9 cellular contexts compared by ENCODE assay signal in the genomic region with DNA sequence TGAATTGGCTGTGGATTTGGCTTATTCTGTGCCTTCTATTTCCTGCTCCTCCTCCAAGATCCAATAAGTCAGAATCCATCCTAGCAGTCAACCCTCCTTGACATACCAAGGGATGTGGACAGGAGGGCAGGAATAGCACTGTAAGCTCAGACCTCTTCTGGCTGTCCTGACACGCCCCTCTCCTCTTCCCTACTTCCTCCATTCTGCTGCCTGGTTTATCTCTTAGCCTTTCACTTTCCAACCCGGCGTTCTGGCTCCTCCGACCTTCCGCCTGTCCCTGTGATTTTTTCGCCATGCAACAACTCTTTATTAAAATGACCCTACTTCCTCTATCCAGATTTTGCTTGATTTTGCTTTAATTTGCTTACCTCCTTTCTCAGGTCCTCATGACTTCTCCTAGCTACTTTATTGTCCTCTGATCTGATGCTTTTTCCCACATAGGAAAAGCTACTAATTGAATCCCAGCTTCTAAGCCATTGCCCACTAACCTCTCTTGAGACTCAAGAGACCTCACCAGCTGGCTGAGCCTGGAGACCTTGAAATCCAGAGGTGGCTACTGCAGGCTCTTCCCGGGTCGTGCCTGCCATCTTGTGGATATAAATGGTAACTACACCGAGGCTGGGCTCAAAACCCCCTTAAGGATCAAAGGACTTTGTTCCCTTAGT.
DNase-seq lines count a peak whose midpoint lies in the region; ATAC-seq and TF ChIP-seq lines count a peak whose summit lies in the region.
"Had no signal": no experiment of that assay in that cellular context is flagged by ENCODE, and none has a peak within 500 bp of the region (broad histone marks: within the 10 kb centered on the region; RNA-seq: fewer than 3 reads in every experiment).

No MANE protein-coding gene starts in this region.

- intact Hi-C loops in CD8-positive, alpha-beta T cell (cut with DNase I, micrococcal nuclease), result loop anchor here in 1 of 2 experiments (1.0 to 2.0 kb wide), 2 partner anchors 951 to 1287 kb away; no protein-coding TSS in a partner anchor

- peaks cover 14% of the 10 kb centered on the region for H3K4me1 ChIP-seq in CD8-positive, alpha-beta T cell (ENCODE audit: insufficient read depth, low read length)
- no peaks in the 10 kb centered on the region for H3K4me1 ChIP-seq in neural progenitor cell

- ATAC-seq in CD8-positive, alpha-beta T cell, result no peak
- ATAC-seq in HG03432 (IDR thresholded peaks at IDR 0.05; ENCODE audit: unreplicated experiment), result peak; percentile 77

- no peaks in the 10 kb centered on the region for H3K27me3 ChIP-seq in CD8-positive, alpha-beta T cell (ENCODE audit: insufficient read depth, low read length)
- no peaks in the 10 kb centered on the region for H3K27me3 ChIP-seq in neural progenitor cell

- H3K9me3 Mint-ChIP-seq in CD8-positive, alpha-beta T cell, result no peaks in the 10 kb centered on the region
- no peaks in the 10 kb centered on the region for H3K9me3 Mint-ChIP-seq in neural progenitor cell
- H3K9me3 Mint-ChIP-seq: T-helper 1 cell treated with Interleukin-12 subunit alpha and Interleukin-12 subunit beta and Interleukin-4 antibody, amounts not matched to agents 30 μg/mL and 1 μg/mL, for 36 hours had no signal

- DNase-seq in CD8-positive, alpha-beta T cell, result peak in 6 of 7 experiments; percentile 16 to 63 (median 40)
- DNase-seq in GM19240 (ENCODE audit: insufficient read length, low spot score), result peak; percentile 28
- DNase-seq in NCI-H748 (lab: John Stamatoyannopoulos, UW; ENCODE audit: unreplicated experiment), result peak; percentile 60
- peak; percentile 74 for DNase-seq in activated CD8-positive, alpha-beta memory T cell treated with anti-CD3 and anti-CD28 coated beads, Interleukin-2, amount 50 U/mL, for 48 hours
- DNase-seq in fibroblast of peridontal ligament (ENCODE audit: extremely low read depth), result peak; percentile 18
- peak; percentile 85 for DNase-seq in neural progenitor cell (ENCODE audit: low spot score)
- DNase-seq in ureter (ENCODE audit: low spot score), result peak; percentile 46

- no peak overlapping the region for H3K4me3 ChIP-seq in CD8-positive, alpha-beta T cell (ENCODE audit: low read depth, low read length)
- no peak overlapping the region for H3K4me3 ChIP-seq in neural progenitor cell

- POLR2A ChIA-PET in CD8-positive, alpha-beta T cell (lab: Charles Lee), result no interaction called here

- H3F3A ChIP-seq in neural progenitor cell (ENCODE audit: low read depth), result no peaks in the 10 kb centered on the region

- no peaks in the 10 kb centered on the region for H3K79me2 ChIP-seq in neural progenitor cell (ENCODE audit: low read depth)

- H3K36me3 ChIP-seq in CD8-positive, alpha-beta T cell (ENCODE audit: insufficient read depth, low read length), result no peaks in the 10 kb centered on the region
- H3K36me3 ChIP-seq in neural progenitor cell, result no peaks in the 10 kb centered on the region

- no peak overlapping the region for H2AFZ ChIP-seq in neural progenitor cell (replicated peaks)

- CTCF ChIA-PET in CD8-positive, alpha-beta T cell (lab: Charles Lee), result interaction anchor here (0.7 to 3.7 kb wide), 6 partner anchors 9 to 961 kb away, joined by 3 to 47 read pairs (median 5); no protein-coding TSS in a partner anchor

- H3K9ac ChIP-seq in neural progenitor cell, result no peak overlapping the region

- no peaks in the 10 kb centered on the region for H3K27me3 Mint-ChIP-seq in CD8-positive, alpha-beta T cell (ENCODE audit: low read depth)
- peaks cover 3% of the 10 kb centered on the region for H3K27me3 Mint-ChIP-seq in neural progenitor cell (ENCODE audit: insufficient read depth, low read depth)

- H3K9me3 ChIP-seq in CD8-positive, alpha-beta T cell (ENCODE audit: low read length), result no peaks in the 10 kb centered on the region
- H3K9me3 ChIP-seq in neural progenitor cell (ENCODE audit: low read depth), result no peaks in the 10 kb centered on the region

- H3K27ac Mint-ChIP-seq in CD8-positive, alpha-beta T cell, result no peak overlapping the region
- no peak overlapping the region for H3K27ac Mint-ChIP-seq in neural progenitor cell
- H3K27ac Mint-ChIP-seq: T-helper 1 cell treated with Interleukin-12 subunit alpha and Interleukin-12 subunit beta and Interleukin-4 antibody, amounts not matched to agents 30 μg/mL and 1 μg/mL, for 36 hours had no signal

- H3K4me3 Mint-ChIP-seq in CD8-positive, alpha-beta T cell, result no peak overlapping the region
- H3K4me3 Mint-ChIP-seq in neural progenitor cell, result no peak overlapping the region
- H3K4me3 Mint-ChIP-seq: T-helper 1 cell treated with Interleukin-12 subunit alpha and Interleukin-12 subunit beta and Interleukin-4 antibody, amounts not matched to agents 30 μg/mL and 1 μg/mL, for 36 hours had no signal

- TF ChIP-seq CTCF in CD8-positive, alpha-beta T cell (IDR thresholded peaks at IDR 0.05), result peak; percentile 68
- TF ChIP-seq CTCF in neural progenitor cell (IDR thresholded peaks at IDR 0.05), result peak; percentile 89

- H3K4me2 ChIP-seq in neural progenitor cell, result no peak overlapping the region

- H4K20me1 ChIP-seq in neural progenitor cell (ENCODE audit: low read depth), result no peaks in the 10 kb centered on the region

- H3K4me1 Mint-ChIP-seq in CD8-positive, alpha-beta T cell (ENCODE audit: low read depth), result peaks cover 23% of the 10 kb centered on the region
- no peaks in the 10 kb centered on the region for H3K4me1 Mint-ChIP-seq in neural progenitor cell

- no peaks in the 10 kb centered on the region for H3K36me3 Mint-ChIP-seq in CD8-positive, alpha-beta T cell
- no peaks in the 10 kb centered on the region for H3K36me3 Mint-ChIP-seq in neural progenitor cell

- no peak overlapping the region for H3K27ac ChIP-seq in CD8-positive, alpha-beta T cell (ENCODE audit: low read depth, low read length)
- no peak overlapping the region for H3K27ac ChIP-seq in neural progenitor cell

Comparison
In these comparisons a context has a peak if more than half of its experiments do, and no peak if none do; other contexts are left out.
1. DNase-seq: peak in every context shown above with its lines; median percentile 85 in neural progenitor cell; 74 in activated CD8-positive, alpha-beta memory T cell treated with anti-CD3 and anti-CD28 coated beads, Interleukin-2, amount 50 U/mL, for 48 hours; 60 in NCI-H748; 46 in ureter; 40 in CD8-positive, alpha-beta T cell; 28 in GM19240; 18 in fibroblast of peridontal ligament.